In the genomic region with DNA sequence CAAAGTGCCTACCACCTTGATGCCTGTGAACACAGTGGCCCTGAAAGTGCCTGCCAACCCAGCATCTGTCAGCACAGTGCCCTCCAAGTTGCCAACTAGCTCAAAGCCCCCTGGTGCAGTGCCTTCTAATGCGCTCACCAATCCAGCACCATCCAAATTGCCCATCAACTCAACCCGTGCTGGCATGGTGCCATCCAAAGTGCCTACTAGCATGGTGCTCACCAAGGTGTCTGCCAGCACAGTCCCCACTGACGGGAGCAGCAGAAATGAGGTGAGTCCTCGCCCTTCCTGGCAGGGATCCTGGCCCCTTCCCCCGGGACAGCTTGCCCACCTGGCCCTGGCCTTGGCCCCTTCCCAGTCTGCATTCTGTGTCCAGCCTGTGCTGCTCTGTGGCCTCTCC, we compare ENCODE assay signal across 22 cellular contexts.
"Had no signal": no experiment of that assay in that cellular context is flagged by ENCODE, and none has a peak within 500 bp of the region (broad histone marks: within the 10 kb centered on the region; RNA-seq: fewer than 3 reads in every experiment).

No MANE protein-coding gene starts in this region.

- H3K9me3 Mint-ChIP-seq: immature natural killer cell, naive B cell had no signal

- H3K27me3 Mint-ChIP-seq: naive B cell had no signal

- H3K4me3 Mint-ChIP-seq: immature natural killer cell, naive B cell had no signal

- ATAC-seq: body of pancreas, left lobe of liver had no signal

- H3K27ac Mint-ChIP-seq: immature natural killer cell had no signal

- DNase-seq: activated CD4-positive, alpha-beta T cell treated with anti-CD3 and anti-CD28 coated beads for 1 hour; activated CD4-positive, alpha-beta T cell treated with anti-CD3 and anti-CD28 coated beads, Interleukin-2, amount 50 U/mL, for 1 hour; activated CD8-positive, alpha-beta memory T cell treated with anti-CD3 and anti-CD28 coated beads for 24 hours; activated CD8-positive, alpha-beta memory T cell treated with anti-CD3 and anti-CD28 coated beads, Interleukin-2, amount 50 U/mL, for 4 hours; activated naive CD4-positive, alpha-beta T cell treated with anti-CD3 and anti-CD28 coated beads, Interleukin-2, amount 50 U/mL, for 16 hours; activated T-cell treated with anti-CD3 and anti-CD28 coated beads, Interleukin-2, amount 50 U/mL, for 48 hours; dermis blood vessel endothelial cell; effector CD8-positive, alpha-beta T cell; foreskin melanocyte; glutamatergic neuron; immature natural killer cell; naive B cell; occipital lobe; stimulated activated CD4-positive, alpha-beta T cell treated with anti-CD3 and anti-CD28 coated beads, Interleukin-2, amount 100 ng/mL, for 48 hours; stimulated activated CD8-positive, alpha-beta memory T cell treated with anti-CD3 and anti-CD28 coated beads, Interleukin-4, amount 100 ng/mL, for 48 hours; stimulated activated naive CD4-positive, alpha-beta T cell; T-helper 1 cell; T-helper 9 cell; testis; upper lobe of left lung had no signal

- H3K4me1 Mint-ChIP-seq: immature natural killer cell had no signal
